20 cellular contexts compared by ENCODE assay signal in the genomic region with DNA sequence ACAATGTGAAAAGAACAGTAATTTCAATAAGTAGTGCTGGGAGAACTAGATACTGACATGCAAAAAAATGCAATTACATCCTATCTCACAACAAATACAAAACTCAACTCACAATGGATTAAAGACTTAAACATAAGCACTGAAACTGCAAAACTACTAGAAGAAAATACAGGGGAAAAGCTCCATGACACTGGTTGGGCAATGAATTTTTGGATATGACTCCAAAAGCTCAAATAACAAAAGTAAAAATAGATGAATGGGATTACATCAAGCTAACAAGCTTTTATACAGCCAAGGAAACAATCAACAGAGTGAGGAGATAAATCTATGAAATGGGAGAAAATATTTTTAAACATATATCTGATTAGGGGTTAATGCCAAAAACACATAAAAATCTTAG.
"Had no signal": no experiment of that assay in that cellular context is flagged by ENCODE, and none has a peak within 500 bp of the region (broad histone marks: within the 10 kb centered on the region; RNA-seq: fewer than 3 reads in every experiment).

No MANE protein-coding gene starts in this region.

- ATAC-seq: activated CD4-positive, alpha-beta T cell treated with anti-CD3 and anti-CD28 coated beads for 36 hours; activated CD4-positive, CD25-positive, alpha-beta regulatory T cell treated with anti-CD3 and anti-CD28 coated beads, Interleukin-2, amount 50 U/mL, for 24 hours; activated CD8-positive, alpha-beta T cell treated with anti-CD3 and anti-CD28 coated beads, Interleukin-2, amount 10 ng/mL, durations not matched to agents 7 days and 5 days; PC-3; Right ventricle myocardium inferior had no signal

- H3K27me3 Mint-ChIP-seq: activated CD4-positive, alpha-beta T cell treated with anti-CD3 and anti-CD28 coated beads for 36 hours; activated CD4-positive, alpha-beta T cell treated with anti-CD3 and anti-CD28 coated beads, Interleukin-2, amount 10 ng/mL, durations not matched to agents 7 days and 5 days; activated naive CD8-positive, alpha-beta T cell treated with anti-CD3 and anti-CD28 coated beads for 36 hours had no signal

- DNase-seq: activated CD4-positive, alpha-beta T cell treated with anti-CD3 and anti-CD28 coated beads for 36 hours; activated CD4-positive, alpha-beta T cell treated with anti-CD3 and anti-CD28 coated beads, Interleukin-2, amount 10 ng/mL, durations not matched to agents 7 days and 5 days; activated CD4-positive, alpha-beta T cell treated with anti-CD3 and anti-CD28 coated beads, Interleukin-2, amount 50 U/mL, for 48 hours; activated CD8-positive, alpha-beta T cell treated with anti-CD3 and anti-CD28 coated beads, Interleukin-2, amount 10 ng/mL, durations not matched to agents 7 days and 5 days; activated gamma-delta T cell; activated naive CD4-positive, alpha-beta T cell treated with Interleukin-2 at 50 U/mL for 16 hours; activated naive CD8-positive, alpha-beta T cell treated with anti-CD3 and anti-CD28 coated beads for 36 hours; amygdala; NCI-H1105; NCI-H1436 treated with DMSO at 0.1 percent for 48 hours; NCI-H1694 treated with DMSO at 0.1 percent for 48 hours; NCI-H2029; NCI-H345; NCI-H524 treated with DMSO at 0.1 percent for 48 hours; PC-3; Peyer's patch had no signal

- H3K27ac Mint-ChIP-seq: activated CD4-positive, alpha-beta T cell treated with anti-CD3 and anti-CD28 coated beads for 36 hours; activated CD4-positive, alpha-beta T cell treated with anti-CD3 and anti-CD28 coated beads, Interleukin-2, amount 10 ng/mL, durations not matched to agents 7 days and 5 days; activated CD8-positive, alpha-beta T cell treated with anti-CD3 and anti-CD28 coated beads, Interleukin-2, amount 10 ng/mL, durations not matched to agents 7 days and 5 days; activated T-helper 2 cell treated with anti-CD3 and anti-CD28 coated beads, Interferon-gamma antibody, Interleukin-2, Interleukin-4, amounts not matched to agents 10 μg/mL and 5 μg/mL and 100 μg/mL, durations not matched to agents 14 hours and 24 hours and 36 hours; T-helper 2 cell treated with Interferon-gamma antibody and Interleukin-4, amounts not matched to agents 5 μg/mL and 100 μg/mL, for 36 hours had no signal

- H3K4me3 Mint-ChIP-seq: activated CD4-positive, alpha-beta T cell treated with anti-CD3 and anti-CD28 coated beads for 36 hours; activated CD4-positive, alpha-beta T cell treated with anti-CD3 and anti-CD28 coated beads, Interleukin-2, amount 10 ng/mL, durations not matched to agents 7 days and 5 days; activated CD8-positive, alpha-beta T cell treated with anti-CD3 and anti-CD28 coated beads, Interleukin-2, amount 10 ng/mL, durations not matched to agents 7 days and 5 days; activated naive CD8-positive, alpha-beta T cell treated with anti-CD3 and anti-CD28 coated beads for 36 hours; T-helper 2 cell treated with Interferon-gamma antibody and Interleukin-4, amounts not matched to agents 5 μg/mL and 100 μg/mL, for 36 hours had no signal
